ENCODE assay signal across 8 cellular contexts in the genomic region with DNA sequence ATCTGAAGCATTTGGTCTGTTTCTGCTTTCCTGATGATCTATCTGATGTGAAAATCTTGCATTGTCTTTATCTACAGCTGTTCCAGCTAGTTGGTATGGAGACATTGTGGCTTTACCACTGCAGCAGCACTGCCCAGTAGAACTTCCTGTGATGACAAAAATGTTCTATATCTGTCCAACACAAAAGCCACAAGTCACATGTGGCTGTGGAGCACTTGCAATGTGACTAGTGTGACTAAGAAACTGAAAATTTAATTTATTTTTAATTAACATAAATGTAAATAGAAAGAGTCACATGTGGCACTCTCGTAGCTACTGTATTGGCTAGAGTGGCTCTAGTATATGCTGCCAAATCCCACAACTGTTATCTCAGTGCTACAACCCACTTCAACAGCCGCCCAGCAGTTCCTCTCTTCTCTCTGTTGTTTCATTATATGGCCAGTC.
DNase-seq lines count a peak whose midpoint lies in the region; ATAC-seq and TF ChIP-seq lines count a peak whose summit lies in the region.

No MANE protein-coding gene starts in this region.

- TF ChIP-seq CTCF in GM10266 (IDR thresholded peaks at IDR 0.05; ENCODE audit: control insufficient read depth, insufficient read depth, low read depth, missing control alignments) = no peak
- TF ChIP-seq CTCF in dorsolateral prefrontal cortex (IDR thresholded peaks at IDR 0.05 in 54 of 56, conservative IDR thresholded peaks at IDR 0.05 in 2 of 56; ENCODE audit: low read depth in 1 of 56, partially characterized antibody in 56 of 56) = no peak

- H3K36me3 Mint-ChIP-seq in IgD-negative memory B cell = no peaks in the 10 kb centered on the region
- H3K36me3 Mint-ChIP-seq in central memory CD8-positive, alpha-beta T cell (ENCODE audit: insufficient read depth) = peaks cover 5% of the 10 kb centered on the region

- peaks cover 41 to 54% (median 46%) of the 10 kb centered on the region in 3 donors for H3K4me1 Mint-ChIP-seq in IgD-negative memory B cell
- H3K4me1 Mint-ChIP-seq in central memory CD8-positive, alpha-beta T cell = peaks cover 15% of the 10 kb centered on the region

- no peak overlapping the region for H3K4me3 ChIP-seq in dorsolateral prefrontal cortex

- DNase-seq in GM10266 (ENCODE audit: extremely low spot score) (peak; percentile 18), GM19240 (ENCODE audit: insufficient read length, low spot score) (no peak), dorsolateral prefrontal cortex (no peak), NCI-H2227 (lab: John Stamatoyannopoulos, UW; ENCODE audit: unreplicated experiment) (no peak), posterior cingulate gyrus (no peak)
- peak in 1 of 2 donors; percentile 24 for DNase-seq in central memory CD8-positive, alpha-beta T cell (ENCODE audit: low spot score in 2 of 2)

- peak overlapping the region in 3 of 4 donors; percentile 12 to 81 (median 19) for H3K4me3 Mint-ChIP-seq in IgD-negative memory B cell
- H3K4me3 Mint-ChIP-seq in central memory CD8-positive, alpha-beta T cell = no peak overlapping the region

- no peaks in the 10 kb centered on the region for H3K27me3 ChIP-seq in dorsolateral prefrontal cortex

- H3K9me3 Mint-ChIP-seq in IgD-negative memory B cell = no peaks in the 10 kb centered on the region
- H3K9me3 Mint-ChIP-seq in central memory CD8-positive, alpha-beta T cell = no peaks in the 10 kb centered on the region

- H3K27ac Mint-ChIP-seq in IgD-negative memory B cell = no peak overlapping the region
- no peak overlapping the region for H3K27ac Mint-ChIP-seq in central memory CD8-positive, alpha-beta T cell (ENCODE audit: low read depth)

- peak; percentile 84 for ATAC-seq in GM21529 (IDR thresholded peaks at IDR 0.05; ENCODE audit: unreplicated experiment)
- ATAC-seq in central memory CD8-positive, alpha-beta T cell (replicated peaks; ENCODE audit: extremely low read depth, poor library complexity, severe bottlenecking) = peak; percentile 80

- intact Hi-C loops in dorsolateral prefrontal cortex (cut with DNase I) (no loop called here), posterior cingulate gyrus (cut with DNase I) (no loop called here)

- H3K27me3 Mint-ChIP-seq in IgD-negative memory B cell = no peaks in the 10 kb centered on the region
- no peaks in the 10 kb centered on the region for H3K27me3 Mint-ChIP-seq in central memory CD8-positive, alpha-beta T cell

- H3K27ac ChIP-seq in dorsolateral prefrontal cortex = no peak overlapping the region
